ENCODE assay signal across 9 cellular contexts in genomic region chr1:44784094-44785026, GRCh38. TPM values are rescaled to one million over a fixed set of nuclear protein-coding genes. Genes with fewer than 3 reads are reported as not detected.
A peak's percentile ranks its signal among the peaks of the same experiment; 100 is the strongest.
DNase-seq lines count a peak whose midpoint lies in the region; ATAC-seq and TF ChIP-seq lines count a peak whose summit lies in the region.
"Had no signal": no experiment of that assay in that cellular context is flagged by ENCODE, and none has a peak within 500 bp of the region (broad histone marks: within the 10 kb centered on the region; RNA-seq: fewer than 3 reads in every experiment).

No MANE protein-coding gene starts in this region.

- no peak overlapping the region for H2BK5ac ChIP-seq in IMR-90 (ENCODE audit: low read depth, low read length, poor library complexity, severe bottlenecking)

- H3K14ac ChIP-seq in IMR-90 (replicated peaks; ENCODE audit: low read depth, low read length) = no peak overlapping the region

- 0 out of 2 replicates have a peak, but pooled peaks cover 15% of the 10 kb centered on the region for H4K20me1 ChIP-seq in IMR-90 (ENCODE audit: insufficient read depth, low read length)

- TF ChIP-seq CTCF in IMR-90 (conservative IDR thresholded peaks at IDR 0.05; ENCODE audit: low read depth, low read length) (no peak), cardiac fibroblast (IDR thresholded peaks at IDR 0.05; ENCODE audit: low read depth, low read length) (no peak), lung (IDR thresholded peaks at IDR 0.05; ENCODE audit: control extremely low read depth, extremely low read depth) (no peak), upper lobe of left lung (IDR thresholded peaks at IDR 0.05) (peak in 1 of 6 experiments; percentile 4)

- H3K18ac ChIP-seq in IMR-90 (ENCODE audit: low read depth, low read length) = peak overlapping the region; percentile 7; the same call in 1 of the 2 replicates

- peaks cover 8% of the 10 kb centered on the region; the same call in 1 of the 2 replicates for H3K9me1 ChIP-seq in IMR-90 (ENCODE audit: insufficient read depth, low read length)

- peaks cover 0 to 18% of the 10 kb centered on the region in 2 experiments; a peak in 2 of 4 replicates for H3K79me1 ChIP-seq in IMR-90 (ENCODE audit: low read depth in 1 of 2, low read length in 2 of 2)

- peak overlapping the region; percentile 77 for H2AFZ ChIP-seq in IMR-90 (replicated peaks; ENCODE audit: low read length, poor library complexity)

- no peak overlapping the region for H3K56ac ChIP-seq in IMR-90 (ENCODE audit: extremely low read depth, insufficient read depth, low read length)

- H2BK120ac ChIP-seq in IMR-90 (ENCODE audit: low read depth, low read length) = no peak overlapping the region

- no peak overlapping the region for H2BK15ac ChIP-seq in IMR-90 (ENCODE audit: low read depth, low read length)

- intact Hi-C loops in IMR-90 (cut with micrococcal nuclease) = no loop called here

- peak overlapping the region; percentile 33 to 82; a peak in 2 of 4 replicates for H4K8ac ChIP-seq in IMR-90 (ENCODE audit: low read depth in 2 of 2, low read length in 2 of 2)

- in situ Hi-C loops in IMR-90 (cut with MboI; ENCODE audit: low sequenced_read_pairs) = no loop called here

- 0 out of 2 replicates have a peak overlapping the region, but pooled peaks have one; percentile 42 for H3K23ac ChIP-seq in IMR-90 (ENCODE audit: low read depth, low read length)

- TF ChIP-seq POLR2A in IMR-90 (IDR thresholded peaks at IDR 0.05; ENCODE audit: low read depth, low read length) (no peak), upper lobe of left lung (IDR thresholded peaks at IDR 0.05) (no peak)

- peak overlapping the region; percentile 38; the same call in 1 of the 2 replicates for H3K4me2 ChIP-seq in IMR-90 (ENCODE audit: low read depth, low read length)

- TF ChIP-seq EP300 in upper lobe of left lung (IDR thresholded peaks at IDR 0.05) = no peak

- ATAC-seq in IMR-90 (ENCODE audit: low read depth) (peak; percentile 11), lung (ENCODE audit: insufficient read depth, low FRiP score) (no peak), upper lobe of left lung (ENCODE audit: low FRiP score in 2 of 2) (peak in 1 of 2 donors; percentile 43), HG02885 (IDR thresholded peaks at IDR 0.05; ENCODE audit: poor library complexity, unreplicated experiment) (no peak), GM18868 (IDR thresholded peaks at IDR 0.05; ENCODE audit: unreplicated experiment) (no peak)

- CTCF ChIA-PET in IMR-90 (lab: Yijun Ruan, JAX) = interaction anchor here (0.6 kb wide), 1 partner anchor 185 kb away, joined by 11 read pairs; no protein-coding TSS in a partner anchor

- DNase-seq in COLO668 (lab: John Stamatoyannopoulos, UW; ENCODE audit: unreplicated experiment) = peak; percentile 73
- DNase-seq in IMR-90 = no peak
- no peak for DNase-seq in cardiac fibroblast (ENCODE audit: low read depth in 2 of 2)
- no peak for DNase-seq in lung (ENCODE audit: low spot score)
- peak; percentile 24 to 89 for DNase-seq in upper lobe of left lung
- no peak for DNase-seq in OCI-M2 (lab: John Stamatoyannopoulos, UW; ENCODE audit: unreplicated experiment)

- H3K27ac ChIP-seq in IMR-90 (ENCODE audit: insufficient read depth, low read length) (no peak overlapping the region), lung (ENCODE audit: low read depth in 1 of 2, low read length in 1 of 2) (no peak overlapping the region), upper lobe of left lung (peak overlapping the region in 2 of 4 donors; percentile 34 to 50)

- H3K9ac ChIP-seq in IMR-90 (ENCODE audit: low read depth, low read length) = no peak overlapping the region

- H4K5ac ChIP-seq in IMR-90 (ENCODE audit: low read depth, low read length) = peak overlapping the region; percentile 91

- no peak overlapping the region for H3K4ac ChIP-seq in IMR-90 (ENCODE audit: low read depth, low read length)

- 3% methylated on average over 6 of the region's 71 CpGs; no CpG with 5 or more reads in 1 of the 2 experiments for WGBS in IMR-90 (ENCODE audit: extremely low coverage in 2 of 2, insufficient read length in 1 of 2), 2 experiments
- 11 to 13% methylated on average over 61 to 71 of the region's 71 CpGs for WGBS in lung, 2 donors
- 16 to 50% methylated on average over 11 to 26 of the region's 71 CpGs for WGBS in upper lobe of left lung, 2 donors

- H3K9me3 ChIP-seq in IMR-90 (ENCODE audit: control insufficient read depth, insufficient read depth, low read length) = no peaks in the 10 kb centered on the region
- H3K9me3 ChIP-seq in lung (ENCODE audit: control insufficient read depth in 2 of 2, insufficient read depth in 1 of 2, low read length in 1 of 2) = no peaks in the 10 kb centered on the region
- H3K9me3 ChIP-seq in upper lobe of left lung = no peaks in the 10 kb centered on the region

- no peak overlapping the region for H2BK20ac ChIP-seq in IMR-90 (ENCODE audit: low read depth, low read length)

- no peak overlapping the region; the same call in 1 of the 2 replicates for H4K91ac ChIP-seq in IMR-90 (ENCODE audit: insufficient read depth, low read depth, low read length)

- H3K27me3 ChIP-seq in IMR-90 (ENCODE audit: control insufficient read depth, insufficient read depth, low read length) = no peaks in the 10 kb centered on the region; the same call in 1 of the 2 replicates
- H3K27me3 ChIP-seq in lung (ENCODE audit: control insufficient read depth, insufficient read depth) = no peaks in the 10 kb centered on the region
- H3K27me3 ChIP-seq in upper lobe of left lung = no peaks in the 10 kb centered on the region

- H2AK9ac ChIP-seq in IMR-90 (replicated peaks; ENCODE audit: low read depth, low read length, poor library complexity) = peak overlapping the region; percentile 66

- peaks cover 15% of the 10 kb centered on the region for H3K36me3 ChIP-seq in IMR-90 (ENCODE audit: control insufficient read depth, insufficient read depth, low read length)
- H3K36me3 ChIP-seq in lung (ENCODE audit: control insufficient read depth in 2 of 2, insufficient read depth in 2 of 2, low read length in 2 of 2) = peaks cover 0 to 18% of the 10 kb centered on the region in 2 donors
- peaks cover 0 to 30% (median 18%) of the 10 kb centered on the region in 4 donors for H3K36me3 ChIP-seq in upper lobe of left lung

- no peak for TF ChIP-seq RAD21 in IMR-90 (IDR thresholded peaks at IDR 0.05; ENCODE audit: low read length)

- POLR2A ChIA-PET in IMR-90 (lab: Charles Lee; ENCODE audit: unreplicated experiment) = interaction anchor here (0.5 to 1.3 kb wide), 2 partner anchors 9 to 195 kb away, joined by 5 to 13 read pairs; no protein-coding TSS in a partner anchor

- H3K4me1 ChIP-seq in IMR-90 (ENCODE audit: control insufficient read depth, insufficient read depth, low read length) (peaks cover 8% of the 10 kb centered on the region; the same call in 1 of the 2 replicates), lung (ENCODE audit: control insufficient read depth in 2 of 2, insufficient read depth in 2 of 2, low read length in 2 of 2) (peaks cover 5 to 7% of the 10 kb centered on the region in 2 donors), upper lobe of left lung (peaks cover 19 to 33% (median 32%) of the 10 kb centered on the region in 4 donors)

- no peak overlapping the region; the same call in 1 of the 2 replicates for H3K4me3 ChIP-seq in IMR-90 (ENCODE audit: insufficient read depth, low read depth, low read length)
- peak overlapping the region; percentile 13 to 34 for H3K4me3 ChIP-seq in cardiac fibroblast (replicated peaks in 1 of 2; ENCODE audit: low read depth in 2 of 2, low read length in 2 of 2)
- peak overlapping the region; percentile 11 for H3K4me3 ChIP-seq in lung
- peak overlapping the region; percentile 3 to 56 (median 45) for H3K4me3 ChIP-seq in upper lobe of left lung

- H2AK5ac ChIP-seq in IMR-90 (ENCODE audit: low read depth, low read length) = 0 out of 2 replicates have a peak overlapping the region, but pooled peaks have one; percentile 43

- BruUV-seq in IMR-90 (replicated peaks; lab: Mats Ljungman, UMichigan) = no TSS peak

- dilution Hi-C loops in IMR-90 (cut with HindIII; ENCODE audit: low sequenced_read_pairs, unreplicated experiment) = no loop called here

TF ChIP-seq in IMR-90, 13 proteins besides CTCF, POLR2A, EP300 and RAD21 (continues in another document):
- no peak for TF ChIP-seq MAZ (IDR thresholded peaks at IDR 0.05; ENCODE audit: borderline replicate concordance, low read depth, low read length)

RNA-seq across cellular contexts. Expression of gene BEST4, which starts 3.6 kb away (rescaled TPM):
- total RNA-seq in IMR-90 (2012; rRNA removed) (not detected in 2 replicates), lung (1 to 10 TPM in 1 of 2 donors, under 1 TPM in 1; 0.23 to 1.4 TPM), upper lobe of left lung (1 to 10 TPM in 3 of 6 donors, under 1 TPM in 3; 0.30 to 9.1 (median 0.81) TPM)
- polyA plus RNA-seq in IMR-90 (2012; rRNA removed) (0.07 and 0.16 TPM in 2 replicates), lung (under 1 TPM; 0.33 to 0.79 TPM)
- 0.06 and 0.12 TPM in 2 replicates for polyA plus RNA-seq in IMR-90 (2012; cell fraction: cytosol; rRNA removed)
- polyA plus RNA-seq in IMR-90 (2012; cell fraction: nucleus; rRNA removed; ENCODE audit: low replicate concordance) = 1.0 and 1.8 TPM in 2 replicates
- total RNA-seq: glomerular endothelial cell had no signal

RNA-seq across cellular contexts. Expression of gene RPS8, which starts 9.0 kb away (rescaled TPM):
- total RNA-seq in IMR-90 (2012; rRNA removed) (1,837 and 2,171 TPM in 2 replicates), lung (1,000 to 10,000 TPM; 1,445 to 1,832 TPM), upper lobe of left lung (1,000 to 10,000 TPM in 4 of 6 donors, 100 to 1,000 TPM in 2; 507 to 1,439 (median 1,183) TPM)
- polyA plus RNA-seq in IMR-90 (2012; rRNA removed) (2,128 and 2,255 TPM in 2 replicates), lung (1,000 to 10,000 TPM; 1,551 to 3,558 TPM)
- polyA plus RNA-seq in IMR-90 (2012; cell fraction: cytosol; rRNA removed) = 2,467 and 3,082 TPM in 2 replicates
- polyA plus RNA-seq in IMR-90 (2012; cell fraction: nucleus; rRNA removed; ENCODE audit: low replicate concordance) = 595 and 1,006 TPM in 2 replicates

RNA-seq across cellular contexts. Expression of gene PLK3, which starts 15.8 kb away (rescaled TPM):
- total RNA-seq in IMR-90 (2012; rRNA removed) = 15.3 and 15.8 TPM in 2 replicates
- polyA plus RNA-seq in IMR-90 (2012; rRNA removed) = 51.6 and 52.5 TPM in 2 replicates
- polyA plus RNA-seq in IMR-90 (2012; cell fraction: cytosol; rRNA removed) = 45.2 and 47.2 TPM in 2 replicates
- 238 and 324 TPM in 2 replicates for polyA plus RNA-seq in IMR-90 (2012; cell fraction: nucleus; rRNA removed; ENCODE audit: low replicate concordance)
- total RNA-seq in lung = 10 to 100 TPM; 16.9 to 45.3 TPM
- 10 to 100 TPM; 28.7 to 78.5 TPM for polyA plus RNA-seq in lung
- 10 to 100 TPM; 24.9 to 72.4 (median 49.6) TPM for total RNA-seq in upper lobe of left lung

RNA-seq across cellular contexts. Expression of gene DYNLT4, which starts 22.8 kb away (rescaled TPM):
- 0.56 TPM in 1 of 2 replicates, not detected in the other for total RNA-seq in IMR-90 (2012; rRNA removed)
- not detected in 2 replicates for polyA plus RNA-seq in IMR-90 (2012; rRNA removed)
- 0.08 and 0.25 TPM in 2 replicates for polyA plus RNA-seq in IMR-90 (2012; cell fraction: cytosol; rRNA removed)
- polyA plus RNA-seq in IMR-90 (2012; cell fraction: nucleus; rRNA removed; ENCODE audit: low replicate concordance) = 0.34 TPM in 1 of 2 replicates, not detected in the other
- total RNA-seq in lung = 10 to 100 TPM in 1 of 2 donors, 1 to 10 TPM in 1; 1.7 to 13.0 TPM
- polyA plus RNA-seq in lung = 1 to 10 TPM; 2.3 to 6.1 TPM
- 10 to 100 TPM in 4 of 6 donors, 1 to 10 TPM in 2; 1.2 to 38.8 (median 10.9) TPM for total RNA-seq in upper lobe of left lung

RNA-seq across cellular contexts. Expression of gene BTBD19, which starts 24.0 kb away (rescaled TPM):
- total RNA-seq in IMR-90 (2012; rRNA removed) (0.56 and 0.90 TPM in 2 replicates), lung (10 to 100 TPM in 1 of 2 donors, 1 to 10 TPM in 1; 7.0 to 20.0 TPM), upper lobe of left lung (10 to 100 TPM in 4 of 6 donors, 1 to 10 TPM in 2; 5.1 to 63.9 (median 17.8) TPM)
- polyA plus RNA-seq in IMR-90 (2012; rRNA removed) (16.0 and 17.2 TPM in 2 replicates), lung (10 to 100 TPM in 1 of 2 donors, 1 to 10 TPM in 1; 5.6 to 13.8 TPM)
- polyA plus RNA-seq in IMR-90 (2012; cell fraction: cytosol; rRNA removed) = 10.6 and 11.1 TPM in 2 replicates
- 141 and 200 TPM in 2 replicates for polyA plus RNA-seq in IMR-90 (2012; cell fraction: nucleus; rRNA removed; ENCODE audit: low replicate concordance)

Comparison
In these comparisons a context has a peak if more than half of its experiments do, and no peak if none do; other contexts are left out.
1. DNase-seq: peak in COLO668 (single experiment) and upper lobe of left lung (2 of 2); none in IMR-90 (single experiment), cardiac fibroblast (0 of 2), lung (single experiment) and OCI-M2 (single experiment).